ENCODE assay signal across 25 cellular contexts in genomic region chr11:13304655-13305340, GRCh38. TPM values are rescaled to one million over a fixed set of nuclear protein-coding genes. Genes with fewer than 3 reads are reported as not detected.
DNase-seq lines count a peak whose midpoint lies in the region; ATAC-seq lines count a peak whose summit lies in the region.
"Had no signal": no experiment of that assay in that cellular context is flagged by ENCODE, and none has a peak within 500 bp of the region (broad histone marks: within the 10 kb centered on the region; RNA-seq: fewer than 3 reads in every experiment).

No MANE protein-coding gene starts in this region.

- intact Hi-C loops in Right ventricle myocardium inferior (cut with DNase I) = no loop called here
- intact Hi-C loops in cardiac septum (cut with DNase I) = loop anchor here (5.0 kb wide), 1 partner anchor 33 kb away; no protein-coding TSS in a partner anchor
- intact Hi-C loops in right cardiac atrium (cut with DNase I) = no loop called here

- no peaks in the 10 kb centered on the region for H3K27me3 ChIP-seq in right cardiac atrium (ENCODE audit: control insufficient read depth, insufficient read depth)
- H3K27me3 ChIP-seq in subcutaneous abdominal adipose tissue (ENCODE audit: control insufficient read depth in 5 of 5, insufficient read depth in 4 of 5, low read length in 5 of 5) = no peaks in the 10 kb centered on the region
- H3K27me3 ChIP-seq: MG63, tibial artery had no signal

- DNase-seq in Right ventricle myocardium inferior (ENCODE audit: missing footprints) (no peak), cardiac septum (ENCODE audit: low spot score) (no peak), T-helper 17 cell (no peak), right cardiac atrium (no peak), hypothalamus (lab: John Stamatoyannopoulos, UW) (no peak)
- DNase-seq: activated CD4-positive, alpha-beta T cell treated with anti-CD3 and anti-CD28 coated beads, Interleukin-2, amount 10 ng/mL, durations not matched to agents 7 days and 5 days; activated naive CD4-positive, alpha-beta T cell treated with Interleukin-2 at 50 U/mL for 16 hours; activated T-cell treated with anti-CD3 and anti-CD28 coated beads, Interleukin-2, amount 50 U/mL, for 48 hours; GDM1; glutamatergic neuron; H7; KBM-7; MG63; NCI-H146; NCI-H2171; NCI-H510A treated with DMSO at 0.1 percent for 48 hours; PC-9; SHP77 treated with DMSO at 0.1 percent for 48 hours; stimulated activated naive CD8-positive, alpha-beta T cell treated with anti-CD3 and anti-CD28 coated beads, Interleukin-15, amount 100 ng/mL, for 72 hours; T-helper 9 cell; tibial artery had no signal

- peaks cover 3% of the 10 kb centered on the region for H3K36me3 Mint-ChIP-seq in T-helper 17 cell (ENCODE audit: low read depth)

- H3K9ac ChIP-seq in subcutaneous abdominal adipose tissue (ENCODE audit: low read length in 5 of 5) = no peak overlapping the region

- peak overlapping the region; percentile 79 for H3K4me3 Mint-ChIP-seq in T-helper 17 cell
- H3K4me3 Mint-ChIP-seq: activated CD4-positive, alpha-beta T cell treated with anti-CD3 and anti-CD28 coated beads, Interleukin-2, amount 10 ng/mL, durations not matched to agents 7 days and 5 days had no signal

- H3K27ac Mint-ChIP-seq in T-helper 17 cell = no peak overlapping the region

- ATAC-seq in Right ventricle myocardium inferior = peak; percentile 59
- no peak for ATAC-seq in T-helper 17 cell
- ATAC-seq in right cardiac atrium = peak; percentile 13 to 44
- ATAC-seq in GM21447 (IDR thresholded peaks at IDR 0.05; ENCODE audit: unreplicated experiment) = no peak
- ATAC-seq in GM21723 (IDR thresholded peaks at IDR 0.05; ENCODE audit: unreplicated experiment) = no peak
- ATAC-seq: stimulated activated naive CD8-positive, alpha-beta T cell treated with anti-CD3 and anti-CD28 coated beads, Interleukin-15, amount 100 ng/mL, for 72 hours had no signal

- no peak overlapping the region for H3K4me3 ChIP-seq in right cardiac atrium (ENCODE audit: low read length)
- H3K4me3 ChIP-seq in subcutaneous abdominal adipose tissue (ENCODE audit: low read depth in 1 of 5, low read length in 5 of 5) = no peak overlapping the region
- H3K4me3 ChIP-seq: MG63, PC-9, tibial artery had no signal

- H3K27me3 Mint-ChIP-seq in T-helper 17 cell = no peaks in the 10 kb centered on the region
- H3K27me3 Mint-ChIP-seq: activated CD4-positive, alpha-beta T cell treated with anti-CD3 and anti-CD28 coated beads, Interleukin-2, amount 10 ng/mL, durations not matched to agents 7 days and 5 days; stimulated activated naive CD8-positive, alpha-beta T cell treated with anti-CD3 and anti-CD28 coated beads, Interleukin-15, amount 100 ng/mL, for 72 hours had no signal

- H3K4me1 Mint-ChIP-seq in T-helper 17 cell = peaks cover 48% of the 10 kb centered on the region

- peaks cover 31% of the 10 kb centered on the region for H3K4me1 ChIP-seq in right cardiac atrium (ENCODE audit: control insufficient read depth, insufficient read depth, low read length)
- peaks cover 13 to 52% (median 47%) of the 10 kb centered on the region in 5 donors for H3K4me1 ChIP-seq in subcutaneous abdominal adipose tissue (ENCODE audit: control insufficient read depth in 5 of 5, insufficient read depth in 5 of 5, low read length in 5 of 5)

- H3K9me3 ChIP-seq in T-helper 17 cell (ENCODE audit: control insufficient read depth, low read length, poor library complexity, severe bottlenecking) = no peaks in the 10 kb centered on the region
- no peaks in the 10 kb centered on the region for H3K9me3 ChIP-seq in right cardiac atrium (ENCODE audit: control insufficient read depth, low read length)
- no peaks in the 10 kb centered on the region for H3K9me3 ChIP-seq in subcutaneous abdominal adipose tissue (ENCODE audit: control insufficient read depth in 5 of 5, low read length in 5 of 5)
- H3K9me3 ChIP-seq: MG63, tibial artery had no signal

- no peaks in the 10 kb centered on the region for H3K36me3 ChIP-seq in subcutaneous abdominal adipose tissue (ENCODE audit: control insufficient read depth in 5 of 5, insufficient read depth in 5 of 5, low read length in 5 of 5)
- H3K36me3 ChIP-seq: MG63, tibial artery had no signal

- WGBS in right cardiac atrium = 53% methylated on average over 7 of the region's 7 CpGs

- H3K27ac ChIP-seq in right cardiac atrium (ENCODE audit: low read length) (peak overlapping the region; percentile 60), subcutaneous abdominal adipose tissue (ENCODE audit: low read depth, low read length) (peak overlapping the region; percentile 46)
- H3K27ac ChIP-seq: epithelial cell of prostate, PC-9, tibial artery had no signal

RNA-seq across cellular contexts. Expression of gene BMAL1, which starts 27.2 kb away (rescaled TPM):
- total RNA-seq in Right ventricle myocardium inferior (9.5 TPM), cardiac septum (11.6 TPM), T-helper 17 cell (100 to 1,000 TPM; 143 to 144 TPM), right cardiac atrium (10 to 100 TPM in 3 of 4 donors, 1 to 10 TPM in 1; 6.5 to 23.4 (median 19.0) TPM)
- 8.5 TPM for polyA plus RNA-seq in right cardiac atrium

Comparison
In these comparisons a context has a peak if more than half of its experiments do, and no peak if none do; other contexts are left out.
1. ATAC-seq: peak in Right ventricle myocardium inferior (single experiment) and right cardiac atrium (2 of 2); none in T-helper 17 cell (single experiment), GM21447 (single experiment) and GM21723 (single experiment).
2. RNA of gene BMAL1, which starts 27.2 kb away (total RNA-seq): 143 to 144 TPM in T-helper 17 cell; 6.5 to 23.4 TPM in right cardiac atrium, 11.6 TPM in cardiac septum (single experiment) and 9.5 TPM in Right ventricle myocardium inferior (single experiment); every median in the first group is over 4 times any median in the second.